ENCODE assay signal across 8 cellular contexts in genomic region chr20:35277127-35277526, GRCh38. TPM values are rescaled to one million over a fixed set of nuclear protein-coding genes. Genes with fewer than 3 reads are reported as not detected.
DNase-seq lines count a peak whose midpoint lies in the region; ATAC-seq and TF ChIP-seq lines count a peak whose summit lies in the region.

No MANE protein-coding gene starts in this region.

- peak overlapping the region; percentile 98 for H3K4me3 ChIP-seq in DOHH2 (ENCODE audit: low read length)
- peak overlapping the region; percentile 67 for H3K4me3 ChIP-seq in NT2/D1 (ENCODE audit: insufficient read length, low read depth)
- H3K4me3 ChIP-seq in endodermal cell (ENCODE audit: low read length): peak overlapping the region; percentile 91
- peak overlapping the region; percentile 82 for H3K4me3 ChIP-seq in ovary

- peaks cover 7% of the 10 kb centered on the region; the same call in 1 of the 2 replicates for H4K20me1 ChIP-seq in DOHH2 (ENCODE audit: control insufficient read depth, insufficient read depth, low read depth, low read length)

- peaks cover 42% of the 10 kb centered on the region for H3K36me3 Mint-ChIP-seq in endodermal cell (ENCODE audit: low read depth)

- peaks cover 19% of the 10 kb centered on the region for H3F3A ChIP-seq in DOHH2 (ENCODE audit: control insufficient read depth, insufficient read depth)

- no peaks in the 10 kb centered on the region for H3K9me3 Mint-ChIP-seq in endodermal cell

- no peaks in the 10 kb centered on the region for H3K27me3 Mint-ChIP-seq in endodermal cell (ENCODE audit: insufficient read depth)

- H3K27me3 ChIP-seq in DOHH2 (ENCODE audit: control insufficient read depth, low read length) (no peaks in the 10 kb centered on the region), NT2/D1 (ENCODE audit: insufficient read depth, insufficient read length) (no peaks in the 10 kb centered on the region), endodermal cell (ENCODE audit: control insufficient read depth, insufficient read depth, low read length, poor library complexity, severe bottlenecking) (no peaks in the 10 kb centered on the region), ovary (no peaks in the 10 kb centered on the region)

- H3K4me1 Mint-ChIP-seq in endodermal cell: no peaks in the 10 kb centered on the region

- TF ChIP-seq EP300 in ovary (IDR thresholded peaks at IDR 0.05): no peak

- peaks cover 31% of the 10 kb centered on the region for H3K79me2 ChIP-seq in DOHH2 (ENCODE audit: control insufficient read depth, low read length)

- H3K4me1 ChIP-seq in DOHH2 (ENCODE audit: control insufficient read depth, low read length) (peaks cover 14% of the 10 kb centered on the region), NT2/D1 (ENCODE audit: insufficient read depth, insufficient read length) (peaks cover 18% of the 10 kb centered on the region), endodermal cell (ENCODE audit: control insufficient read depth, insufficient read depth, low read length) (no peaks in the 10 kb centered on the region), ovary (ENCODE audit: insufficient read depth) (peaks cover 10% of the 10 kb centered on the region)

- H3K4me2 ChIP-seq in DOHH2 (ENCODE audit: low read length): peak overlapping the region; percentile 95

- TF ChIP-seq CTCF in DOHH2 (IDR thresholded peaks at IDR 0.05; ENCODE audit: low read depth, low read length, poor library complexity, severe bottlenecking) (no peak), endodermal cell (conservative IDR thresholded peaks at IDR 0.05) (no peak), ovary (IDR thresholded peaks at IDR 0.05) (no peak)

- H3K9me2 ChIP-seq in DOHH2 (replicated peaks; ENCODE audit: control insufficient read depth, low read length): no peaks in the 10 kb centered on the region

- peak overlapping the region; percentile 91 for H3K4me3 Mint-ChIP-seq in endodermal cell

- H3K9me3 ChIP-seq in DOHH2 (ENCODE audit: control insufficient read depth, insufficient read depth, low read length) (no peaks in the 10 kb centered on the region), NT2/D1 (ENCODE audit: insufficient read depth, low read length) (no peaks in the 10 kb centered on the region), endodermal cell (ENCODE audit: control insufficient read depth, low read length) (no peaks in the 10 kb centered on the region), ovary (no peaks in the 10 kb centered on the region)

- WGBS in endodermal cell (ENCODE audit: insufficient coverage in 1 of 2, insufficient read length in 1 of 2), 2 experiments: 17 to 29% methylated on average over 6 to 10 of the region's 10 CpGs
- 7 to 10% (median 7%) methylated on average over 10 of the region's 10 CpGs for WGBS in ovary, 3 donors

- H3K27ac ChIP-seq in DOHH2 (ENCODE audit: low read depth, low read length) (peak overlapping the region; percentile 74), endodermal cell (ENCODE audit: low read depth, low read length) (peak overlapping the region; percentile 36), ovary (peak overlapping the region; percentile 42 to 99)

- peaks cover 55% of the 10 kb centered on the region for H3K36me3 ChIP-seq in DOHH2 (ENCODE audit: control insufficient read depth, low read length)
- peaks cover 86% of the 10 kb centered on the region for H3K36me3 ChIP-seq in NT2/D1 (ENCODE audit: insufficient read depth, insufficient read length, low read length)
- H3K36me3 ChIP-seq in endodermal cell (ENCODE audit: control insufficient read depth, insufficient read depth, low read length): peaks cover 48% of the 10 kb centered on the region
- no peaks in the 10 kb centered on the region for H3K36me3 ChIP-seq in ovary

- no peak for ATAC-seq in HG03521 (IDR thresholded peaks at IDR 0.05; ENCODE audit: unreplicated experiment)

- intact Hi-C loops in ovary (cut with DNase I): no loop called here

- H3K27ac Mint-ChIP-seq in endodermal cell: peak overlapping the region; percentile 96

- TF ChIP-seq POLR2A in ovary (IDR thresholded peaks at IDR 0.05): no peak

- no peak for DNase-seq in NT2/D1 (ENCODE audit: low read depth, low spot score)
- DNase-seq in endodermal cell: no peak
- no peak for DNase-seq in ovary
- DNase-seq in stimulated activated CD4-positive, alpha-beta T cell treated with anti-CD3 and anti-CD28 coated beads, Interleukin-12 subunit alpha, Interleukin-12 subunit beta, amount 100 ng/mL, for 4 hours: no peak
- DNase-seq in cortex of kidney (lab: John Stamatoyannopoulos, UW): no peak
- DNase-seq in MV-4-11 (lab: John Stamatoyannopoulos, UW): no peak

- peak overlapping the region; percentile 89 for H3K9ac ChIP-seq in NT2/D1 (ENCODE audit: insufficient read length, low read depth)
- H3K9ac ChIP-seq in endodermal cell (ENCODE audit: extremely low read depth, low read length, poor library complexity, severe bottlenecking): peak overlapping the region; percentile 80

RNA-seq across cellular contexts. Expression of gene MMP24OS, which starts 0.8 kb away (rescaled TPM):
- total RNA-seq in endodermal cell (10 to 100 TPM; 32.2 to 38.8 TPM), ovary (10 to 100 TPM; 22.9 to 77.7 (median 65.8) TPM)
- 46.0 TPM for polyA plus RNA-seq in endodermal cell (2013, experiment 1 of 2)
- polyA plus RNA-seq in endodermal cell (2013, experiment 2 of 2): 41.6 TPM
- 10 to 100 TPM; 20.5 to 42.4 TPM for polyA plus RNA-seq in ovary

RNA-seq across cellular contexts. Expression of gene EIF6, which starts 7.4 kb away (rescaled TPM):
- total RNA-seq in endodermal cell (100 to 1,000 TPM; 127 to 132 TPM), ovary (10 to 100 TPM; 36.6 to 93.1 (median 69.8) TPM)
- polyA plus RNA-seq in endodermal cell (2013, experiment 1 of 2): 91.6 TPM
- 82.7 TPM for polyA plus RNA-seq in endodermal cell (2013, experiment 2 of 2)
- polyA plus RNA-seq in ovary: 10 to 100 TPM; 43.3 to 88.4 TPM

RNA-seq across cellular contexts. Expression of gene FAM83C, which starts 15.1 kb away (rescaled TPM):
- not detected for total RNA-seq in endodermal cell
- not detected for polyA plus RNA-seq in endodermal cell (2013, experiment 1 of 2)
- polyA plus RNA-seq in endodermal cell (2013, experiment 2 of 2): not detected
- not detected for total RNA-seq in ovary
- not detected for polyA plus RNA-seq in ovary

RNA-seq across cellular contexts. Expression of gene MMP24, which starts 50.6 kb away (rescaled TPM):
- total RNA-seq in endodermal cell (1 to 10 TPM; 1.3 to 5.9 TPM), ovary (10 to 100 TPM in 1 of 7 donors, 1 to 10 TPM in 2, under 1 TPM in 4; 0.20 to 10.8 (median 0.67) TPM)
- 2.7 TPM for polyA plus RNA-seq in endodermal cell (2013, experiment 1 of 2)
- polyA plus RNA-seq in endodermal cell (2013, experiment 2 of 2): 1.6 TPM
- polyA plus RNA-seq in ovary: under 1 TPM; 0.55 to 0.81 TPM
